In genomic region chr6:42452171-42453026, GRCh38 we compare ENCODE assay signal across 8 cellular contexts. TPM values are rescaled to one million over a fixed set of nuclear protein-coding genes. Genes with fewer than 3 reads are reported as not detected.
DNase-seq lines count a peak whose midpoint lies in the region; ATAC-seq and TF ChIP-seq lines count a peak whose summit lies in the region.

No MANE protein-coding gene starts in this region.

- no peaks in the 10 kb centered on the region for H3K9me3 ChIP-seq in ovary

- H3K4me1 ChIP-seq in ovary (ENCODE audit: insufficient read depth), result no peaks in the 10 kb centered on the region

- H3K27ac Mint-ChIP-seq in activated naive CD8-positive, alpha-beta T cell treated with anti-CD3 and anti-CD28 coated beads, Interleukin-2, amount 10 ng/mL, durations not matched to agents 7 days and 5 days, result peak overlapping the region; percentile 92

- peak; percentile 73 for DNase-seq in D341Med (ENCODE audit: low spot score)
- DNase-seq in Kasumi-1 (lab: John Stamatoyannopoulos, UW), result peak; percentile 80 to 81
- peak; percentile 66 for DNase-seq in SK-MEL-5 (ENCODE audit: low read depth, low spot score)
- DNase-seq in activated naive CD8-positive, alpha-beta T cell treated with anti-CD3 and anti-CD28 coated beads, Interleukin-2, amount 10 ng/mL, durations not matched to agents 7 days and 5 days, result peak; percentile 76
- peak; percentile 81 for DNase-seq in Right ventricle myocardium inferior (ENCODE audit: missing footprints)
- DNase-seq in ovary, result peak; percentile 73 to 83 (median 80)

- TF ChIP-seq CTCF in ovary (IDR thresholded peaks at IDR 0.05), result no peak

- peaks cover 14% of the 10 kb centered on the region for H3K27me3 Mint-ChIP-seq in activated naive CD8-positive, alpha-beta T cell treated with anti-CD3 and anti-CD28 coated beads, Interleukin-2, amount 10 ng/mL, durations not matched to agents 7 days and 5 days

- H3K36me3 Mint-ChIP-seq in activated naive CD8-positive, alpha-beta T cell treated with anti-CD3 and anti-CD28 coated beads, Interleukin-2, amount 10 ng/mL, durations not matched to agents 7 days and 5 days, result peaks cover 16% of the 10 kb centered on the region

- intact Hi-C loops in Right ventricle myocardium inferior (cut with DNase I) (loop anchor here (5.0 kb wide), 2 partner anchors 45 to 190 kb away; no protein-coding TSS in a partner anchor), ovary (cut with DNase I) (loop anchor here in 3 of 4 donors (2.0 to 10.0 kb wide), 5 partner anchors 48 to 190 kb away; no protein-coding TSS in a partner anchor)

- H3K4me3 ChIP-seq in ovary, result peak overlapping the region; percentile 85

- no peak for TF ChIP-seq EP300 in ovary (IDR thresholded peaks at IDR 0.05)

- in situ Hi-C loops in SK-MEL-5 (cut with HindIII; ENCODE audit: low pct_unique_long_range_greater_than_20kb, low sequenced_read_pairs), result no loop called here

- 0 to 1% (median 0%) methylated on average over 56 to 78 of the region's 78 CpGs for WGBS in ovary, 3 donors

- peaks cover 30% of the 10 kb centered on the region for H3K4me1 Mint-ChIP-seq in activated naive CD8-positive, alpha-beta T cell treated with anti-CD3 and anti-CD28 coated beads, Interleukin-2, amount 10 ng/mL, durations not matched to agents 7 days and 5 days

- no peaks in the 10 kb centered on the region for H3K27me3 ChIP-seq in ovary

- no peaks in the 10 kb centered on the region for H3K36me3 ChIP-seq in ovary

- ATAC-seq in GM21447 (IDR thresholded peaks at IDR 0.05; ENCODE audit: unreplicated experiment) (peak; percentile 26), Right ventricle myocardium inferior (peak; percentile 60), HG02938 (IDR thresholded peaks at IDR 0.05; ENCODE audit: unreplicated experiment) (no peak)
- peak; percentile 53 for ATAC-seq in activated naive CD8-positive, alpha-beta T cell treated with anti-CD3 and anti-CD28 coated beads, Interleukin-2, amount 10 ng/mL, durations not matched to agents 7 days and 5 days (ENCODE audit: low read depth)

- POLR2A ChIA-PET in activated naive CD8-positive, alpha-beta T cell treated with anti-CD3 and anti-CD28 coated beads, Interleukin-2, amount 10 ng/mL, durations not matched to agents 7 days and 5 days (lab: Charles Lee), result interaction anchor here (0.8 to 5.5 kb wide), 12 partner anchors 10 to 236 kb away, joined by 3 to 34 read pairs (median 5); no protein-coding TSS in a partner anchor

- H3K9me3 Mint-ChIP-seq in activated naive CD8-positive, alpha-beta T cell treated with anti-CD3 and anti-CD28 coated beads, Interleukin-2, amount 10 ng/mL, durations not matched to agents 7 days and 5 days, result no peaks in the 10 kb centered on the region

- no peak for TF ChIP-seq POLR2A in ovary (IDR thresholded peaks at IDR 0.05)

- peak overlapping the region; percentile 49 to 72 for H3K27ac ChIP-seq in ovary

- peak overlapping the region; percentile 100 for H3K4me3 Mint-ChIP-seq in activated naive CD8-positive, alpha-beta T cell treated with anti-CD3 and anti-CD28 coated beads, Interleukin-2, amount 10 ng/mL, durations not matched to agents 7 days and 5 days

RNA-seq across cellular contexts. Expression of gene TRERF1, which starts 0.7 kb away (rescaled TPM):
- total RNA-seq in SK-MEL-5 (2014; rRNA removed; shearing (Covaris generic)), result 2.3 and 2.7 TPM in 2 replicates
- polyA plus RNA-seq in SK-MEL-5 (2015; cell fraction: cytosol; rRNA removed), result 4.1 and 6.8 TPM in 2 replicates
- polyA plus RNA-seq in SK-MEL-5 (2015; cell fraction: nucleus; rRNA removed), result 3.8 and 5.9 TPM in 2 replicates
- 10 to 100 TPM; 21.4 to 21.6 TPM for total RNA-seq in activated naive CD8-positive, alpha-beta T cell treated with anti-CD3 and anti-CD28 coated beads, Interleukin-2, amount 10 ng/mL, durations not matched to agents 7 days and 5 days
- total RNA-seq in Right ventricle myocardium inferior, result 1.7 TPM
- total RNA-seq in ovary, result 10 to 100 TPM in 4 of 7 donors, 1 to 10 TPM in 3; 4.5 to 13.7 (median 11.2) TPM
- 1 to 10 TPM; 4.5 to 6.0 TPM for polyA plus RNA-seq in ovary
